ENCODE assay signal across 8 cellular contexts in genomic region chr17:81309140-81309858, GRCh38. TPM values are rescaled to one million over a fixed set of nuclear protein-coding genes. Genes with fewer than 3 reads are reported as not detected.
A peak's percentile ranks its signal among the peaks of the same experiment; 100 is the strongest.
DNase-seq lines count a peak whose midpoint lies in the region; ATAC-seq and TF ChIP-seq lines count a peak whose summit lies in the region.

No MANE protein-coding gene starts in this region.

- TF ChIP-seq CTCF in AG09319 (IDR thresholded peaks at IDR 0.05; ENCODE audit: low read depth, low read length) (peak; percentile 42), GM13977 (IDR thresholded peaks at IDR 0.05; ENCODE audit: extremely low read depth, insufficient read depth, missing control alignments) (peak; percentile 27), RWPE2 (IDR thresholded peaks at IDR 0.05; ENCODE audit: poor library complexity, severe bottlenecking) (peak; percentile 61), colonic mucosa (IDR thresholded peaks at IDR 0.05) (peak; percentile 37)

- in situ Hi-C loops in GM13977 (cut with MboI; ENCODE audit: low pct_unique_long_range_greater_than_20kb, low sequenced_read_pairs, unreplicated experiment) = no loop called here

- H3K9me3 ChIP-seq in RWPE2 (ENCODE audit: severe bottlenecking) = no peaks in the 10 kb centered on the region
- H3K9me3 ChIP-seq in colonic mucosa = no peaks in the 10 kb centered on the region

- DNase-seq in AG09319 (ENCODE audit: extremely low read depth, low read depth) = peak; percentile 42
- peak; percentile 68 for DNase-seq in GM13977 (ENCODE audit: low spot score)
- DNase-seq in RWPE2 (ENCODE audit: low spot score) = no peak
- peak; percentile 97 for DNase-seq in colonic mucosa
- peak; percentile 60 for DNase-seq in stimulated activated CD8-positive, alpha-beta memory T cell treated with anti-CD3 and anti-CD28 coated beads, Interleukin-4, amount 100 ng/mL, for 48 hours

- H3K27me3 ChIP-seq in RWPE2 (ENCODE audit: insufficient read depth, poor library complexity, severe bottlenecking) (no peaks in the 10 kb centered on the region), colonic mucosa (no peaks in the 10 kb centered on the region), layer of hippocampus (ENCODE audit: control insufficient read depth, insufficient read depth, low read length) (no peaks in the 10 kb centered on the region)

- H3K27ac ChIP-seq in RWPE2 (ENCODE audit: poor library complexity, severe bottlenecking) = no peak overlapping the region
- H3K27ac ChIP-seq in colonic mucosa = peak overlapping the region; percentile 62
- H3K27ac ChIP-seq in layer of hippocampus (ENCODE audit: low read depth, low read length) = peak overlapping the region; percentile 42

- intact Hi-C loops in colonic mucosa (cut with DNase I) = no loop called here

- H3K4me1 ChIP-seq in RWPE2 (ENCODE audit: insufficient read depth, poor library complexity, severe bottlenecking) = peaks cover 15% of the 10 kb centered on the region
- peaks cover 8% of the 10 kb centered on the region for H3K4me1 ChIP-seq in colonic mucosa

- ATAC-seq in RWPE2 (ENCODE audit: low read depth) = peak; percentile 53
- no peak for ATAC-seq in GM21825 (IDR thresholded peaks at IDR 0.05; ENCODE audit: unreplicated experiment)
- ATAC-seq in HG02571 (IDR thresholded peaks at IDR 0.05; ENCODE audit: unreplicated experiment) = no peak

- H3K9ac ChIP-seq in colonic mucosa (ENCODE audit: low read depth in 2 of 2, low read length in 2 of 2) = peak overlapping the region; percentile 86 to 88

- no peaks in the 10 kb centered on the region for H3K36me3 ChIP-seq in RWPE2 (ENCODE audit: low read depth)
- H3K36me3 ChIP-seq in colonic mucosa = no peaks in the 10 kb centered on the region

- H3K4me3 ChIP-seq in RWPE2 (ENCODE audit: severe bottlenecking) (peak overlapping the region; percentile 3), colonic mucosa (peak overlapping the region; percentile 42)

RNA-seq across cellular contexts. Expression of gene SLC38A10, which starts 14.2 kb away (rescaled TPM):
- 100 to 1,000 TPM in 1 of 2 donors, 10 to 100 TPM in 1; 67.5 to 139 TPM for total RNA-seq in colonic mucosa
